ENCODE assay signal across 8 cellular contexts in the genomic region with DNA sequence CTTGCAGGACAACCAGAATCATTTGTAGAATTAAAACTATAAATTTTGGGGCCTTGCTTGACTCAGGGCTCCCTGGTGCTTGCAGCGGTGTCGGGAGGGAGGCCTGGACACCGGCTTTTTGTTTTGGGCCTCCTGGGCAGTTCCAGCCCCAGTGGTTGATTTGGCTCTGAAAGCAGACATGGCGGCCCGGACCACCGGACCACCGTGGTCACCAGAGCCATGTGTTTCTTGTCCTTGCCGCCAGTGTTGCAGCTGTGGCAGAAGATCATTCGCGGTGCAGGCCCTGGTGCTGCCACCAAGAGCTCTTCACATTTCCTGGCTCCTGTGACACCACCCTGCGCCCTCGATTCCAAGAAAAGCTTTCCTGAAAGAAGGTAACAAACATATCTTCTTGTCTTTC.
"Had no signal": no experiment of that assay in that cellular context is flagged by ENCODE, and none has a peak within 500 bp of the region (broad histone marks: within the 10 kb centered on the region; RNA-seq: fewer than 3 reads in every experiment).

No MANE protein-coding gene starts in this region.

- H3K4me1 ChIP-seq: HAP-1 had no signal

- DNase-seq: GM23248, GOT3, H7, HFFc6 had no signal

- H3K4me3 ChIP-seq: GM23248, HAP-1 had no signal

- H3K9me3 ChIP-seq: HAP-1 had no signal

- H2AFZ ChIP-seq: GM23248 had no signal

- H3K27ac ChIP-seq: GM23248, HL-60 had no signal

- H3K9ac ChIP-seq: GM23248 had no signal

- H3K36me3 ChIP-seq: HAP-1 had no signal

- ATAC-seq: HCT116, HepG2 had no signal
